In genomic region chr3:139299261-139300132, GRCh38 we compare ENCODE assay signal across 1 cellular context.
TF ChIP-seq lines count a peak whose summit lies in the region.

No MANE protein-coding gene starts in this region.

TF ChIP-seq in GM23338, 12 proteins besides CTCF, POLR2A, EP300 and RAD21 (continued from another document):
- TF ChIP-seq ZNF462 (CRISPR knock-in tag; IDR thresholded peaks at IDR 0.05) (no peak), REST (IDR thresholded peaks at IDR 0.05; ENCODE audit: unreplicated experiment) (no peak)
